15 cellular contexts compared by ENCODE assay signal in genomic region chr18:46386788-46387187, GRCh38.
DNase-seq lines count a peak whose midpoint lies in the region; ATAC-seq and TF ChIP-seq lines count a peak whose summit lies in the region.
"Had no signal": no experiment of that assay in that cellular context is flagged by ENCODE, and none has a peak within 500 bp of the region (broad histone marks: within the 10 kb centered on the region; RNA-seq: fewer than 3 reads in every experiment).

No MANE protein-coding gene starts in this region.

- H4K20me1 ChIP-seq in smooth muscle cell (ENCODE audit: low read depth): no peaks in the 10 kb centered on the region

- no peak overlapping the region for H3K4me2 ChIP-seq in smooth muscle cell

- H3K9me3 ChIP-seq in SJCRH30 (replicated peaks) (no peaks in the 10 kb centered on the region), esophagus (ENCODE audit: control insufficient read depth in 2 of 2, insufficient read depth in 1 of 2, low read depth in 1 of 2, low read length in 1 of 2) (no peaks in the 10 kb centered on the region), smooth muscle cell (replicated peaks; ENCODE audit: low read depth) (no peaks in the 10 kb centered on the region)

- H2AFZ ChIP-seq in smooth muscle cell (ENCODE audit: low read depth): no peak overlapping the region

- DNase-seq in SJCRH30 (peak; percentile 30 to 39), medulla oblongata (ENCODE audit: extremely low spot score) (peak; percentile 17), superior temporal gyrus (ENCODE audit: extremely low spot score) (peak; percentile 37), smooth muscle cell (lab: John Stamatoyannopoulos, UW; ENCODE audit: unreplicated experiment) (no peak), NCI-H1092 treated with DMSO at 0.1 percent for 48 hours (lab: John Stamatoyannopoulos, UW) (no peak)
- DNase-seq: activated CD4-positive, alpha-beta T cell treated with anti-CD3 and anti-CD28 coated beads for 1 hour; activated T-cell treated with anti-CD3 and anti-CD28 coated beads, Interleukin-2, amount 50 U/mL, for 24 hours; GDM1; NCI-H2171 treated with DMSO at 0.1 percent for 48 hours; stimulated activated naive CD8-positive, alpha-beta T cell treated with anti-CD3 and anti-CD28 coated beads, Interleukin-15, amount 100 ng/mL, for 72 hours; SW 1271 had no signal

- no peaks in the 10 kb centered on the region for H3F3A ChIP-seq in smooth muscle cell (ENCODE audit: low read depth)

- no peak for TF ChIP-seq CTCF in smooth muscle cell (IDR thresholded peaks at IDR 0.05; ENCODE audit: borderline replicate concordance, insufficient read depth, poor library complexity, severe bottlenecking)

- H3K79me2 ChIP-seq in smooth muscle cell (ENCODE audit: low read depth): no peaks in the 10 kb centered on the region

- no peaks in the 10 kb centered on the region for H3K36me3 ChIP-seq in SJCRH30
- H3K36me3 ChIP-seq in esophagus (ENCODE audit: control insufficient read depth in 2 of 2, insufficient read depth in 2 of 2, low read length in 1 of 2): no peaks in the 10 kb centered on the region
- H3K36me3 ChIP-seq in smooth muscle cell (ENCODE audit: low read depth): no peaks in the 10 kb centered on the region

- H3K4me1 ChIP-seq in SJCRH30 (peaks cover 32% of the 10 kb centered on the region), esophagus (ENCODE audit: control insufficient read depth in 2 of 2, insufficient read depth in 2 of 2, low read length in 1 of 2) (peaks cover 8 to 14% of the 10 kb centered on the region in 2 donors), smooth muscle cell (ENCODE audit: low read depth) (no peaks in the 10 kb centered on the region)

- H3K27me3 ChIP-seq in SJCRH30 (no peaks in the 10 kb centered on the region), esophagus (ENCODE audit: control insufficient read depth in 1 of 2, insufficient read depth in 2 of 2, low read length in 2 of 2) (no peaks in the 10 kb centered on the region), smooth muscle cell (ENCODE audit: low read depth) (peaks cover 5% of the 10 kb centered on the region)

- no peak overlapping the region for H3K9ac ChIP-seq in smooth muscle cell (ENCODE audit: low read depth)

- ATAC-seq in GM18870 (IDR thresholded peaks at IDR 0.05; ENCODE audit: unreplicated experiment) (no peak), HG02840 (IDR thresholded peaks at IDR 0.05; ENCODE audit: low FRiP score, unreplicated experiment) (no peak)
- ATAC-seq: HCT116; stimulated activated naive CD8-positive, alpha-beta T cell treated with anti-CD3 and anti-CD28 coated beads, Interleukin-15, amount 100 ng/mL, for 72 hours had no signal

- H3K4me3 ChIP-seq in SJCRH30: no peak overlapping the region
- no peak overlapping the region for H3K4me3 ChIP-seq in esophagus (ENCODE audit: low read depth in 1 of 2, low read length in 2 of 2)
- H3K4me3 ChIP-seq in smooth muscle cell: no peak overlapping the region

- WGBS in esophagus, 2 donors: 31 to 39% methylated on average over 5 of the region's 5 CpGs
- WGBS in smooth muscle cell (ENCODE audit: low lambda C conversion rate): 91% methylated on average over 5 of the region's 5 CpGs

- H3K27ac ChIP-seq in SJCRH30: peak overlapping the region; percentile 95
- H3K27ac ChIP-seq in esophagus (ENCODE audit: low read depth in 2 of 2, low read length in 1 of 2): peak overlapping the region; percentile 43 to 63
- no peak overlapping the region for H3K27ac ChIP-seq in smooth muscle cell (ENCODE audit: low read depth)

Comparison
In these comparisons a context has a peak if more than half of its experiments do, and no peak if none do; other contexts are left out.
1. DNase-seq: peak in SJCRH30 (2 of 2), medulla oblongata (single experiment) and superior temporal gyrus (single experiment); none in smooth muscle cell (single experiment) and NCI-H1092 treated with DMSO at 0.1 percent for 48 hours (single experiment).